11 cellular contexts compared by ENCODE assay signal in the genomic region with DNA sequence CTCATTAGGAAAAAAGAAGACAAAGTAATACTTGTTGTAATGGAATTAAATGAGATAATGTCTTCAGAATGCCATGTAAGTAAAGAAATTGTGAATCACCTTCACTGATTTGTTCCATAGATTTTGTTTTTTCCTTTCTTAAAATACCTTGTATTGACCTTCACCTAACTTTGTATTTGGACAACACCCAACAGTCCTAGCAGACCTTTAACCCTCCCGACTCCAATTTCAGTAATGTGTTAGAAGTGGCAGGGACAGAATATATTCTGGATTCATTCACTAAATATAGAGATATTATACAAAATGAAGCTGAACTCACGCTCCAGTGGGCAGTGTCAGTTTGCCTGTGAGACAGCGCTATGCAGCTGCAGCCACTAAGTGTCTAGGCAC.
"Had no signal": no experiment of that assay in that cellular context is flagged by ENCODE, and none has a peak within 500 bp of the region (broad histone marks: within the 10 kb centered on the region; RNA-seq: fewer than 3 reads in every experiment).

No MANE protein-coding gene starts in this region.

- H3K4me3 Mint-ChIP-seq: immature natural killer cell; naive thymus-derived CD8-positive, alpha-beta T cell had no signal

- H3K27ac ChIP-seq: adrenal gland had no signal

- H3K27ac Mint-ChIP-seq: immature natural killer cell; naive thymus-derived CD8-positive, alpha-beta T cell had no signal

- H3K36me3 ChIP-seq: adrenal gland had no signal

- H3K9me3 Mint-ChIP-seq: immature natural killer cell; naive thymus-derived CD8-positive, alpha-beta T cell had no signal

- H3K9me3 ChIP-seq: adrenal gland, body of pancreas had no signal

- H3K4me3 ChIP-seq: adrenal gland, body of pancreas, lung had no signal

- ATAC-seq: activated CD4-positive, CD25-positive, alpha-beta regulatory T cell treated with anti-CD3 and anti-CD28 coated beads, Interleukin-2, amount 50 U/mL, for 24 hours; naive thymus-derived CD8-positive, alpha-beta T cell; stimulated activated naive CD8-positive, alpha-beta T cell treated with anti-CD3 and anti-CD28 coated beads, Interleukin-15, Interleukin-2, amounts not matched to agents 100 U/mL and 50 U/mL, for 24 hours had no signal

- DNase-seq: activated naive CD4-positive, alpha-beta T cell treated with anti-CD3 and anti-CD28 coated beads, Interleukin-2, amount 50 U/mL, for 16 hours; adrenal gland; body of pancreas; glutamatergic neuron; immature natural killer cell; naive thymus-derived CD8-positive, alpha-beta T cell; stimulated activated CD4-positive, alpha-beta T cell treated with anti-CD3 and anti-CD28 coated beads, Interleukin-4, amount 100 ng/mL, for 1 hour; stimulated activated CD8-positive, alpha-beta memory T cell treated with anti-CD3 and anti-CD28 coated beads, Interleukin-4, amount 100 ng/mL, for 48 hours; stimulated activated naive CD8-positive, alpha-beta T cell treated with anti-CD3 and anti-CD28 coated beads, Interleukin-15, Interleukin-2, amounts not matched to agents 100 U/mL and 50 U/mL, for 24 hours had no signal

- H3K27me3 ChIP-seq: adrenal gland, body of pancreas had no signal
